23 cellular contexts compared by ENCODE assay signal in genomic region chr11:94132823-94133408, GRCh38. TPM values are rescaled to one million over a fixed set of nuclear protein-coding genes. Genes with fewer than 3 reads are reported as not detected.
DNase-seq lines count a peak whose midpoint lies in the region; ATAC-seq, FAIRE-seq and TF ChIP-seq lines count a peak whose summit lies in the region.
"Had no signal": no experiment of that assay in that cellular context is flagged by ENCODE, and none has a peak within 500 bp of the region (broad histone marks: within the 10 kb centered on the region; RNA-seq: fewer than 3 reads in every experiment).

No MANE protein-coding gene starts in this region.

- H3K9me3 Mint-ChIP-seq in GM23338 (peaks cover 3% of the 10 kb centered on the region; the same call in 1 of the 3 replicates), T-cell (no peaks in the 10 kb centered on the region)
- peaks cover 2% of the 10 kb centered on the region for H3K9me3 Mint-ChIP-seq in stimulated activated effector memory CD8-positive, alpha-beta T cell treated with anti-CD3 and anti-CD28 coated beads, Interleukin-12 subunit alpha, Interleukin-12 subunit beta, amount 100 ng/mL, for 72 hours

- H3K4me1 Mint-ChIP-seq in GM23338 (peaks cover 42% of the 10 kb centered on the region), T-cell (peaks cover 43 to 52% (median 51%) of the 10 kb centered on the region in 3 donors)
- peaks cover 51% of the 10 kb centered on the region for H3K4me1 Mint-ChIP-seq in stimulated activated effector memory CD8-positive, alpha-beta T cell treated with anti-CD3 and anti-CD28 coated beads, Interleukin-12 subunit alpha, Interleukin-12 subunit beta, amount 100 ng/mL, for 72 hours

- 0 out of 2 replicates have a peak overlapping the region, but pooled peaks have one; percentile 50 for H3K27ac ChIP-seq in GM23338 (ENCODE audit: low read depth)
- peak overlapping the region; percentile 95 for H3K27ac ChIP-seq in keratinocyte (ENCODE audit: control insufficient read depth, insufficient read depth, low read length)
- H3K27ac ChIP-seq: VCaP had no signal

- H3K4me2 ChIP-seq in GM23338 (peak overlapping the region; percentile 100), keratinocyte (ENCODE audit: control insufficient read depth, extremely low read depth, insufficient read depth, low read depth, low read length) (peak overlapping the region; percentile 90)

- H3K27me3 Mint-ChIP-seq in GM23338 (ENCODE audit: insufficient read depth, low read depth, poor library complexity) (peaks cover 5% of the 10 kb centered on the region), T-cell (no peaks in the 10 kb centered on the region)

- H3K9ac ChIP-seq in keratinocyte (ENCODE audit: control insufficient read depth, extremely low read depth, insufficient read depth, low read length), result peak overlapping the region; percentile 95

- H3K79me2 ChIP-seq in GM23338 (replicated peaks; ENCODE audit: insufficient read depth) (peaks cover 95% of the 10 kb centered on the region), keratinocyte (ENCODE audit: control insufficient read depth, insufficient read depth, low read length) (peaks cover 79% of the 10 kb centered on the region)

- dilution Hi-C loops in keratinocyte (cut with MboI; ENCODE audit: extremely low pct_ligation_motif_present, low sequenced_read_pairs), result no loop called here

- no peak for ATAC-seq in GM23338
- no peak for ATAC-seq in T-cell (replicated peaks in 1 of 4)
- ATAC-seq in stimulated activated effector memory CD8-positive, alpha-beta T cell treated with anti-CD3 and anti-CD28 coated beads, Interleukin-12 subunit alpha, Interleukin-12 subunit beta, amount 100 ng/mL, for 72 hours, result no peak
- no peak for ATAC-seq in HG03469 (IDR thresholded peaks at IDR 0.05; ENCODE audit: unreplicated experiment)

- H3K4me1 ChIP-seq in GM23338 (ENCODE audit: insufficient read depth) (peaks cover 62% of the 10 kb centered on the region), keratinocyte (ENCODE audit: control insufficient read depth, extremely low read depth, insufficient read depth, low read length) (peaks cover 74% of the 10 kb centered on the region)

- POLR2A ChIA-PET in T-cell (lab: Charles Lee), result no interaction called here

- H3K4me3 ChIP-seq in GM23338 (no peak overlapping the region), keratinocyte (ENCODE audit: control insufficient read depth in 2 of 3, extremely low read depth in 1 of 3, insufficient read depth in 2 of 3, low read depth in 1 of 3, low read length in 3 of 3) (peak overlapping the region in 1 of 3 experiments; percentile 46)
- H3K4me3 ChIP-seq: esophagus squamous epithelium, upper lobe of left lung had no signal

- no peaks in the 10 kb centered on the region for H3K9me2 ChIP-seq in GM23338 (ENCODE audit: insufficient read depth)

- H4K20me1 ChIP-seq in GM23338 (replicated peaks; ENCODE audit: insufficient read depth) (peaks cover 60% of the 10 kb centered on the region), keratinocyte (ENCODE audit: control insufficient read depth, extremely low read depth, insufficient read depth, low read length) (peaks cover 7% of the 10 kb centered on the region)

- H3K36me3 Mint-ChIP-seq in GM23338 (ENCODE audit: low read depth), result peaks cover 16% of the 10 kb centered on the region
- H3K36me3 Mint-ChIP-seq in T-cell, result peaks cover 10% of the 10 kb centered on the region
- peaks cover 8% of the 10 kb centered on the region for H3K36me3 Mint-ChIP-seq in stimulated activated effector memory CD8-positive, alpha-beta T cell treated with anti-CD3 and anti-CD28 coated beads, Interleukin-12 subunit alpha, Interleukin-12 subunit beta, amount 100 ng/mL, for 72 hours

- CTCF ChIA-PET in T-cell (lab: Charles Lee), result no interaction called here

- H3F3A ChIP-seq in GM23338 (replicated peaks; ENCODE audit: low read depth), result no peaks in the 10 kb centered on the region

- no peak for TF ChIP-seq CTCF in GM23338 (conservative IDR thresholded peaks at IDR 0.05; ENCODE audit: low read depth in 2 of 2)
- no peak for TF ChIP-seq CTCF in keratinocyte (optimal IDR thresholded peaks at IDR 0.05 in 1 of 3, IDR thresholded peaks at IDR 0.05 in 1 of 3, conservative IDR thresholded peaks at IDR 0.05 in 1 of 3; ENCODE audit: extremely low read depth in 1 of 3, insufficient read depth in 2 of 3, low read length in 3 of 3)

- peaks cover 9% of the 10 kb centered on the region for H3K9me1 ChIP-seq in keratinocyte (ENCODE audit: control insufficient read depth, extremely low read depth, insufficient read depth, low read length)

- H3K36me3 ChIP-seq in GM23338 (ENCODE audit: insufficient read depth) (0 out of 2 replicates have a peak, but pooled peaks cover 7% of the 10 kb centered on the region), keratinocyte (ENCODE audit: control insufficient read depth in 2 of 2, extremely low read depth in 1 of 2, insufficient read depth in 2 of 2, low read length in 2 of 2) (peaks cover 4 to 5% of the 10 kb centered on the region in 2 experiments)
- H3K36me3 ChIP-seq: BE2C, esophagus squamous epithelium, upper lobe of left lung had no signal

- H3K27ac Mint-ChIP-seq in GM23338 (no peak overlapping the region; the same call in 1 of the 2 replicates), T-cell (peak overlapping the region; percentile 24 to 29)
- H3K27ac Mint-ChIP-seq in stimulated activated effector memory CD8-positive, alpha-beta T cell treated with anti-CD3 and anti-CD28 coated beads, Interleukin-12 subunit alpha, Interleukin-12 subunit beta, amount 100 ng/mL, for 72 hours, result peak overlapping the region; percentile 38

- DNase-seq in GM23338 (ENCODE audit: low spot score) (no peak), T-cell (no peak), keratinocyte (ENCODE audit: low read depth, low spot score) (no peak), DMS153 (lab: John Stamatoyannopoulos, UW) (no peak), mucosa of gallbladder (ENCODE audit: low spot score) (no peak)
- DNase-seq in stimulated activated effector memory CD8-positive, alpha-beta T cell treated with anti-CD3 and anti-CD28 coated beads, Interleukin-12 subunit alpha, Interleukin-12 subunit beta, amount 100 ng/mL, for 72 hours (ENCODE audit: low spot score in 2 of 2), result no peak
- DNase-seq in NK-92 treated with Interleukin-12 subunit alpha and Interleukin-12 subunit beta, amount 100 ng/mL, for 24 hours (lab: John Stamatoyannopoulos, UW), result no peak
- DNase-seq: activated CD4-positive, alpha-beta T cell treated with anti-CD3 and anti-CD28 coated beads, Interleukin-2, amount 50 U/mL, for 48 hours; activated naive CD4-positive, alpha-beta T cell; activated T-cell treated with anti-CD3 and anti-CD28 coated beads for 4 hours; cerebellar nuclear complex; effector memory CD4-positive, alpha-beta T cell; esophagus squamous epithelium; Karpas-422; NCI-H1092; NCI-H2081; stimulated activated CD4-positive, alpha-beta T cell treated with anti-CD3 and anti-CD28 coated beads, Interleukin-1b, Interleukin-23, amount 100 ng/mL, for 48 hours; stimulated activated naive CD4-positive, alpha-beta T cell treated with Interleukin-2 at 50 U/mL for 16 hours; upper lobe of left lung had no signal

- no peak for FAIRE-seq in keratinocyte (lab: Jason Lieb, UNC)
- FAIRE-seq: GM12892 had no signal

- H3K27me3 ChIP-seq in GM23338 (ENCODE audit: insufficient read depth) (no peaks in the 10 kb centered on the region), keratinocyte (ENCODE audit: control insufficient read depth, extremely low read depth, insufficient read depth, low read length) (no peaks in the 10 kb centered on the region)
- H3K27me3 ChIP-seq: BE2C, esophagus squamous epithelium, upper lobe of left lung had no signal

- no peak overlapping the region for H2AFZ ChIP-seq in GM23338
- H2AFZ ChIP-seq in keratinocyte (ENCODE audit: control insufficient read depth, low read length), result no peak overlapping the region

- H3K4me3 Mint-ChIP-seq in GM23338 (peak overlapping the region; percentile 13; the same call in 1 of the 3 replicates), T-cell (no peak overlapping the region)
- H3K4me3 Mint-ChIP-seq in stimulated activated effector memory CD8-positive, alpha-beta T cell treated with anti-CD3 and anti-CD28 coated beads, Interleukin-12 subunit alpha, Interleukin-12 subunit beta, amount 100 ng/mL, for 72 hours, result no peak overlapping the region

- no peaks in the 10 kb centered on the region for H3K9me3 ChIP-seq in keratinocyte (ENCODE audit: control insufficient read depth, low read depth, low read length)
- H3K9me3 ChIP-seq: BE2C, esophagus squamous epithelium, upper lobe of left lung had no signal

TF ChIP-seq in GM23338, 12 proteins besides CTCF, POLR2A, EP300 and RAD21 (continues in another document):
- no peak for TF ChIP-seq POLR2AphosphoS5 (IDR thresholded peaks at IDR 0.05; ENCODE audit: low read depth)

RNA-seq across cellular contexts. Expression of gene PANX1, which starts 4.3 kb away (rescaled TPM):
- total RNA-seq in GM23338 (2014; rRNA removed; shearing (Covaris generic)), result 28.9 and 40.8 TPM in 2 replicates
- 8.3 and 9.5 TPM in 2 replicates for polyA plus RNA-seq in GM23338 (2016; fragmentation: Nextera tagmentation; extraction: Ambion mirVana)
- total RNA-seq in T-cell, result 1 to 10 TPM; 7.9 to 9.8 (median 8.7) TPM
- polyA plus RNA-seq in keratinocyte, result 50.3 to 67.1 TPM (median 58.5 TPM) in 3 replicates
- 21.1 TPM for polyA plus RNA-seq in keratinocyte (2011; ENCODE audit: low read depth)
- 32.5 and 51.0 TPM in 2 replicates for polyA plus RNA-seq in keratinocyte (2011; cell fraction: cytosol; rRNA removed)
- 70.3 and 70.8 TPM in 2 replicates for polyA plus RNA-seq in keratinocyte (2011; cell fraction: nucleus; rRNA removed)
- polyA plus RNA-seq in keratinocyte (2012; ENCODE audit: low replicate concordance), result 25.7 and 43.4 TPM in 2 replicates
- 40.7 to 138 TPM (median 115 TPM) in 3 replicates for polyA minus RNA-seq in keratinocyte
- 71.6 TPM for polyA minus RNA-seq in keratinocyte (2011; cell fraction: cytosol; rRNA and poly(A)+ RNA removed)
- polyA minus RNA-seq in keratinocyte (2011; cell fraction: nucleus; rRNA and poly(A)+ RNA removed), result 117 and 181 TPM in 2 replicates
- 13.5 TPM for total RNA-seq in mucosa of gallbladder
